ENCODE assay signal across 11 cellular contexts in the genomic region with DNA sequence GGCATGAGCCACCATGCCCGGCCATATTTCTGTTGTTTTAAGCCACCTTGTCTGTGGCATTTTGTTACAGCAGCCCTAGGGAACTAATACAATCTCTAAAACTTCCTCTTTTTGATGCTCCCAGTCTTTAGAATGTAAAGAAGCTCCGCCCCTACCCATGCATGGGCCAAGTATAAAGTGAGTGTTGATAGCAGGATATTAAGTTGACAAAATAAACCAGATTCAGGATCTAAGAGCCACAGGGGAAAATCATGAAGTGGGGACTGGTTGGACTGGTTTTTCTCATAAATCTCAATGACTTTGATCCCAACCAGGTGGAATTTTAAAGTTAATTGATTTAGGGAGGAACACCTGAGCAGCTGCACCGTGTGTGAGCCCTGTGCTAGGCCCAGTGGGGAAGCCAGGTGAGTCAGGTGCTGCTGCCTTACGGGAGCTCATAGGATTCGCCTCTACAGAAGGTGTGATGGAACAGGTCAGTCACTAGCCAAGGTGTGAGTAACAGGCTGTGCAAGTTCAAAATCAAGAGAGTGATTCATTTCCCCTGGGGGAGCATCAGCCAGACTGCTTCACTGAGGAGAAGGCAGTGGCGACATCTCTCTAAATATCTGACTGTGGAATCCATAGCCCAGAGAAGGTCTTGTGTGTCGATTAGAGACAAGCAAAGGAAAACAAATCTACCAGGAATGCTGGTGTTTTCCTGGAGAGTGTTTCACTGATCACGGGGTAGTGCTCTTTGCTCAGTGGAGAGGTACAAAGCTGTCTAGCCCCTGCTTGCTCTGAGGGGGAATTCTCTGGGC. TPM values are rescaled to one million over a fixed set of nuclear protein-coding genes. Genes with fewer than 3 reads are reported as not detected.
A peak's percentile ranks its signal among the peaks of the same experiment; 100 is the strongest.
DNase-seq lines count a peak whose midpoint lies in the region; ATAC-seq lines count a peak whose summit lies in the region.
"Had no signal": no experiment of that assay in that cellular context is flagged by ENCODE, and none has a peak within 500 bp of the region (broad histone marks: within the 10 kb centered on the region; RNA-seq: fewer than 3 reads in every experiment).

No MANE protein-coding gene starts in this region.

- H4K8ac ChIP-seq in mesendoderm (ENCODE audit: low read depth, low read length) = no peak overlapping the region

- H3K4me2 ChIP-seq in mesendoderm (ENCODE audit: low read length) = no peak overlapping the region

- peaks cover 9% of the 10 kb centered on the region for H3K27me3 Mint-ChIP-seq in activated T-helper 17 cell treated with anti-CD3 and anti-CD28 coated beads, Interleukin-2, amount 50 U/mL, for 72 hours

- WGBS in mesendoderm (ENCODE audit: extremely low coverage, insufficient coverage, low lambda C conversion rate) = no CpG with 5 or more reads among the region's 8 CpGs

- H3K18ac ChIP-seq in mesendoderm (ENCODE audit: low read length) = no peak overlapping the region

- no peak overlapping the region for H3K4me3 Mint-ChIP-seq in activated T-helper 17 cell treated with anti-CD3 and anti-CD28 coated beads, Interleukin-2, amount 50 U/mL, for 72 hours
- H3K4me3 Mint-ChIP-seq: activated T-cell treated with anti-CD3 and anti-CD28 coated beads, Interleukin-2, amount 50 U/mL, for 4 hours had no signal

- peak; percentile 80 for DNase-seq in Caki2 (ENCODE audit: low read depth)
- peak; percentile 55 to 69 for DNase-seq in Kasumi-1 (lab: John Stamatoyannopoulos, UW)
- DNase-seq in mesendoderm = peak; percentile 58
- no peak for DNase-seq in hepatic stellate cell (ENCODE audit: low spot score)
- DNase-seq in SHP77 (lab: John Stamatoyannopoulos, UW) = no peak
- DNase-seq: activated T-cell treated with anti-CD3 and anti-CD28 coated beads, Interleukin-2, amount 50 U/mL, for 4 hours; gastrocnemius medialis had no signal

- no peaks in the 10 kb centered on the region for H3K36me3 ChIP-seq in mesendoderm (ENCODE audit: control insufficient read depth, insufficient read depth, low read length)
- H3K36me3 ChIP-seq: gastrocnemius medialis, HAP-1 had no signal

- H2BK120ac ChIP-seq in mesendoderm (ENCODE audit: low read depth, low read length) = no peak overlapping the region

- no peak overlapping the region for H4K5ac ChIP-seq in mesendoderm (ENCODE audit: low read length)

- no peaks in the 10 kb centered on the region for H3K9me3 Mint-ChIP-seq in activated T-helper 17 cell treated with anti-CD3 and anti-CD28 coated beads, Interleukin-2, amount 50 U/mL, for 72 hours
- H3K9me3 Mint-ChIP-seq: activated T-cell treated with anti-CD3 and anti-CD28 coated beads, Interleukin-2, amount 50 U/mL, for 4 hours had no signal

- H2BK15ac ChIP-seq in mesendoderm (replicated peaks; ENCODE audit: low read depth) = no peak overlapping the region

- H3K23ac ChIP-seq in mesendoderm (ENCODE audit: low read length) = no peak overlapping the region

- H3K27ac ChIP-seq in mesendoderm (ENCODE audit: low read depth, low read length) = no peak overlapping the region
- H3K27ac ChIP-seq: gastrocnemius medialis had no signal

- H3K27me3 ChIP-seq in mesendoderm (ENCODE audit: insufficient read depth, low read length, poor library complexity) = no peaks in the 10 kb centered on the region
- H3K27me3 ChIP-seq: gastrocnemius medialis had no signal

- H3K9ac ChIP-seq in mesendoderm (ENCODE audit: low read length) = no peak overlapping the region

- in situ Hi-C loops in Caki2 (cut with HindIII; ENCODE audit: low pct_unique_long_range_greater_than_20kb, low sequenced_read_pairs) = no loop called here

- no peak overlapping the region for H2BK5ac ChIP-seq in mesendoderm (ENCODE audit: low read length)

- no peak overlapping the region for H2AK5ac ChIP-seq in mesendoderm (ENCODE audit: low read length)

- no peaks in the 10 kb centered on the region for H3K79me1 ChIP-seq in mesendoderm (ENCODE audit: low read length)

- ATAC-seq in activated T-helper 17 cell treated with anti-CD3 and anti-CD28 coated beads, Interleukin-2, amount 50 U/mL, for 72 hours (replicated peaks) = peak; percentile 92
- no peak for ATAC-seq in HG03571 (IDR thresholded peaks at IDR 0.05; ENCODE audit: unreplicated experiment)
- ATAC-seq in GM19035 (IDR thresholded peaks at IDR 0.05; ENCODE audit: unreplicated experiment) = no peak
- ATAC-seq: gastrocnemius medialis had no signal

- no peaks in the 10 kb centered on the region for H3K36me3 Mint-ChIP-seq in activated T-helper 17 cell treated with anti-CD3 and anti-CD28 coated beads, Interleukin-2, amount 50 U/mL, for 72 hours (ENCODE audit: low read depth)

- H3K56ac ChIP-seq in mesendoderm (ENCODE audit: low read length) = no peak overlapping the region

- H3K4me1 Mint-ChIP-seq in activated T-helper 17 cell treated with anti-CD3 and anti-CD28 coated beads, Interleukin-2, amount 50 U/mL, for 72 hours = no peaks in the 10 kb centered on the region

- H3K79me2 ChIP-seq in mesendoderm (ENCODE audit: control insufficient read depth, insufficient read depth, low read length) = no peaks in the 10 kb centered on the region

- H3K27ac Mint-ChIP-seq in activated T-helper 17 cell treated with anti-CD3 and anti-CD28 coated beads, Interleukin-2, amount 50 U/mL, for 72 hours = no peak overlapping the region

- H3K4me3 ChIP-seq in mesendoderm (ENCODE audit: low read length) = no peak overlapping the region
- H3K4me3 ChIP-seq: gastrocnemius medialis, HAP-1 had no signal

- peaks cover 11% of the 10 kb centered on the region for H3K4me1 ChIP-seq in mesendoderm (ENCODE audit: control insufficient read depth, low read depth, low read length)

- H3K4ac ChIP-seq in mesendoderm (ENCODE audit: low read depth, low read length) = no peak overlapping the region

RNA-seq across cellular contexts. Expression of a gene that starts 29.2 kb away (rescaled TPM):
- total RNA-seq in Caki2 (2014; rRNA removed; shearing (Covaris generic); ENCODE audit: low replicate concordance) = 0.61 and 2.3 TPM in 2 replicates
- under 1 TPM in 1 of 2 donors, not detected in 1; 0.19 TPM for total RNA-seq in activated T-helper 17 cell treated with anti-CD3 and anti-CD28 coated beads, Interleukin-2, amount 50 U/mL, for 72 hours
- 141 TPM for polyA plus RNA-seq in mesendoderm (2013, experiment 1 of 2)
- polyA plus RNA-seq in mesendoderm (2013, experiment 2 of 2) = 147 TPM

Comparison
In these comparisons a context has a peak if more than half of its experiments do, and no peak if none do; other contexts are left out.
1. DNase-seq: peak in Caki2 (single experiment), Kasumi-1 (2 of 2) and mesendoderm (single experiment); none in hepatic stellate cell (single experiment) and SHP77 (0 of 2).